9 cellular contexts compared by ENCODE assay signal in genomic region chr3:29335438-29335837, GRCh38. TPM values are rescaled to one million over a fixed set of nuclear protein-coding genes. Genes with fewer than 3 reads are reported as not detected.
DNase-seq lines count a peak whose midpoint lies in the region; ATAC-seq and TF ChIP-seq lines count a peak whose summit lies in the region.
"Had no signal": no experiment of that assay in that cellular context is flagged by ENCODE, and none has a peak within 500 bp of the region (broad histone marks: within the 10 kb centered on the region; RNA-seq: fewer than 3 reads in every experiment).

No MANE protein-coding gene starts in this region.

- H3K4me3 Mint-ChIP-seq in WTC11, result no peak overlapping the region
- no peak overlapping the region for H3K4me3 Mint-ChIP-seq in activated CD4-positive, alpha-beta memory T cell treated with anti-CD3 and anti-CD28 coated beads for 36 hours
- H3K4me3 Mint-ChIP-seq: stimulated activated naive CD8-positive, alpha-beta T cell treated with anti-CD3 and anti-CD28 coated beads, Interleukin-15, Interleukin-2, amounts not matched to agents 100 ng/mL and 50 ng/mL, for 24 hours had no signal

- POLR2A ChIA-PET in WTC11 (lab: Charles Lee), result no interaction called here
- POLR2A ChIA-PET in activated CD4-positive, alpha-beta memory T cell treated with anti-CD3 and anti-CD28 coated beads for 36 hours (lab: Charles Lee), result no interaction called here

- CTCF ChIA-PET in WTC11 (lab: Charles Lee), result no interaction called here
- CTCF ChIA-PET in activated CD4-positive, alpha-beta memory T cell treated with anti-CD3 and anti-CD28 coated beads for 36 hours (lab: Charles Lee), result no interaction called here

- no peaks in the 10 kb centered on the region for H3K27me3 Mint-ChIP-seq in WTC11 (ENCODE audit: low read depth)
- H3K27me3 Mint-ChIP-seq in activated CD4-positive, alpha-beta memory T cell treated with anti-CD3 and anti-CD28 coated beads for 36 hours, result no peaks in the 10 kb centered on the region
- H3K27me3 Mint-ChIP-seq: stimulated activated naive CD8-positive, alpha-beta T cell treated with anti-CD3 and anti-CD28 coated beads, Interleukin-15, Interleukin-2, amounts not matched to agents 100 ng/mL and 50 ng/mL, for 24 hours had no signal

- H3K27ac Mint-ChIP-seq in WTC11, result peak overlapping the region; percentile 36; the same call in 1 of the 2 replicates
- no peak overlapping the region for H3K27ac Mint-ChIP-seq in activated CD4-positive, alpha-beta memory T cell treated with anti-CD3 and anti-CD28 coated beads for 36 hours
- H3K27ac Mint-ChIP-seq: stimulated activated naive CD8-positive, alpha-beta T cell treated with anti-CD3 and anti-CD28 coated beads, Interleukin-15, Interleukin-2, amounts not matched to agents 100 ng/mL and 50 ng/mL, for 24 hours had no signal

- no peaks in the 10 kb centered on the region for H3K9me3 ChIP-seq in left ventricle myocardium inferior (replicated peaks)

- H3K4me1 Mint-ChIP-seq in WTC11, result peaks cover 42% of the 10 kb centered on the region
- H3K4me1 Mint-ChIP-seq in activated CD4-positive, alpha-beta memory T cell treated with anti-CD3 and anti-CD28 coated beads for 36 hours (ENCODE audit: low read depth), result no peaks in the 10 kb centered on the region

- peaks cover 90% of the 10 kb centered on the region for H3K4me1 ChIP-seq in left ventricle myocardium inferior

- no peaks in the 10 kb centered on the region for H3K36me3 Mint-ChIP-seq in WTC11
- no peaks in the 10 kb centered on the region for H3K36me3 Mint-ChIP-seq in activated CD4-positive, alpha-beta memory T cell treated with anti-CD3 and anti-CD28 coated beads for 36 hours

- H3K27me3 ChIP-seq in left ventricle myocardium inferior (ENCODE audit: low read depth), result no peaks in the 10 kb centered on the region

- intact Hi-C loops in left ventricle myocardium inferior (cut with micrococcal nuclease), result no loop called here
- intact Hi-C loops in activated CD4-positive, alpha-beta memory T cell treated with anti-CD3 and anti-CD28 coated beads for 36 hours (cut with micrococcal nuclease), result no loop called here

- peak overlapping the region; percentile 84 for H3K27ac ChIP-seq in left ventricle myocardium inferior (replicated peaks)

- H3K36me3 ChIP-seq in left ventricle myocardium inferior, result no peaks in the 10 kb centered on the region

- DNase-seq in AG10803 (ENCODE audit: low read depth), result peak; percentile 99
- DNase-seq in LoVo (ENCODE audit: low spot score), result peak; percentile 49
- peak; percentile 24 for DNase-seq in WTC11 (ENCODE audit: low spot score)
- peak; percentile 68 for DNase-seq in left ventricle myocardium inferior
- peak; percentile 96 for DNase-seq in skeletal muscle cell (ENCODE audit: low read depth)
- no peak for DNase-seq in stimulated activated CD4-positive, alpha-beta T cell treated with anti-CD3 and anti-CD28 coated beads, Interleukin-4, amount 100 ng/mL, for 4 hours
- DNase-seq in cortex of kidney (lab: John Stamatoyannopoulos, UW), result no peak
- DNase-seq in activated CD4-positive, alpha-beta memory T cell treated with anti-CD3 and anti-CD28 coated beads for 36 hours, result no peak

- peak overlapping the region; percentile 46 for H3K4me3 ChIP-seq in AG10803 (ENCODE audit: low read length)
- H3K4me3 ChIP-seq in left ventricle myocardium inferior, result peak overlapping the region; percentile 56
- peak overlapping the region; percentile 37 for H3K4me3 ChIP-seq in skeletal muscle cell (ENCODE audit: low read depth, low read length)

- ATAC-seq in WTC11, result peak; percentile 89

- TF ChIP-seq CTCF in AG10803 (conservative IDR thresholded peaks at IDR 0.05; ENCODE audit: low read length) (no peak), WTC11 (IDR thresholded peaks at IDR 0.05) (no peak), left ventricle myocardium inferior (IDR thresholded peaks at IDR 0.05; ENCODE audit: borderline replicate concordance) (no peak)

- no peaks in the 10 kb centered on the region for H3K9me3 Mint-ChIP-seq in WTC11
- no peaks in the 10 kb centered on the region for H3K9me3 Mint-ChIP-seq in activated CD4-positive, alpha-beta memory T cell treated with anti-CD3 and anti-CD28 coated beads for 36 hours
- H3K9me3 Mint-ChIP-seq: stimulated activated naive CD8-positive, alpha-beta T cell treated with anti-CD3 and anti-CD28 coated beads, Interleukin-15, Interleukin-2, amounts not matched to agents 100 ng/mL and 50 ng/mL, for 24 hours had no signal

TF ChIP-seq in WTC11, 78 proteins besides CTCF, POLR2A, EP300 and RAD21 (continues in another document):
- TF ChIP-seq FOXP1 (CRISPR knock-in tag; IDR thresholded peaks at IDR 0.05; ENCODE audit: borderline replicate concordance) (no peak), USF1 (CRISPR knock-in tag; IDR thresholded peaks at IDR 0.05) (no peak), ZNF423 (CRISPR knock-in tag; IDR thresholded peaks at IDR 0.05) (no peak), ZNF281 (CRISPR knock-in tag; IDR thresholded peaks at IDR 0.05) (no peak), PRRX2 (CRISPR knock-in tag; IDR thresholded peaks at IDR 0.05) (no peak), AFF4 (CRISPR knock-in tag; IDR thresholded peaks at IDR 0.05; ENCODE audit: borderline replicate concordance) (no peak), FOXJ3 (CRISPR knock-in tag; IDR thresholded peaks at IDR 0.05; ENCODE audit: borderline replicate concordance) (no peak), ZBTB43 (CRISPR knock-in tag; IDR thresholded peaks at IDR 0.05) (no peak)

RNA-seq across cellular contexts. Expression of gene RBMS3, which starts 54.6 kb away (rescaled TPM):
- 5.0 to 8.7 TPM (median 6.7 TPM) in 3 replicates for total RNA-seq in WTC11 (2021)
- total RNA-seq in left ventricle myocardium inferior, result 25.3 TPM
- 1 to 10 TPM; 1.6 TPM for total RNA-seq in activated CD4-positive, alpha-beta memory T cell treated with anti-CD3 and anti-CD28 coated beads for 36 hours

Comparison
In these comparisons a context has a peak if more than half of its experiments do, and no peak if none do; other contexts are left out.
1. DNase-seq: peak in AG10803 (single experiment), LoVo (single experiment), WTC11 (single experiment), left ventricle myocardium inferior (single experiment) and skeletal muscle cell (single experiment); none in stimulated activated CD4-positive, alpha-beta T cell treated with anti-CD3 and anti-CD28 coated beads, Interleukin-4, amount 100 ng/mL, for 4 hours (0 of 2), cortex of kidney (single experiment) and activated CD4-positive, alpha-beta memory T cell treated with anti-CD3 and anti-CD28 coated beads for 36 hours (single experiment).
2. Peak in every context shown above with its lines, with median percentiles within 50 percentile points of each other: H3K4me3 ChIP-seq.